ENCODE assay signal across 15 cellular contexts in genomic region chr5:72238712-72239445, GRCh38.
"Had no signal": no experiment of that assay in that cellular context is flagged by ENCODE, and none has a peak within 500 bp of the region (broad histone marks: within the 10 kb centered on the region; RNA-seq: fewer than 3 reads in every experiment).

No MANE protein-coding gene starts in this region.

- H3K9me3 Mint-ChIP-seq: activated naive CD8-positive, alpha-beta T cell treated with anti-CD3 and anti-CD28 coated beads, Interleukin-2, amount 50 U/mL, for 24 hours; stimulated activated memory B cell treated with anti-CD40 and anti-IgM and Interleukin-4, amounts not matched to agents 10 μg/mL and 1 μg/mL and 100 μg/mL, for 72 hours; T-cell had no signal

- H3K9me3 ChIP-seq: tibial nerve, uterus had no signal

- H3K4me3 Mint-ChIP-seq: activated naive CD8-positive, alpha-beta T cell treated with anti-CD3 and anti-CD28 coated beads, Interleukin-2, amount 50 U/mL, for 24 hours; stimulated activated memory B cell treated with anti-CD40 and anti-IgM and Interleukin-4, amounts not matched to agents 10 μg/mL and 1 μg/mL and 100 μg/mL, for 72 hours; T-cell had no signal

- DNase-seq: activated naive CD4-positive, alpha-beta T cell; activated naive CD8-positive, alpha-beta T cell treated with anti-CD3 and anti-CD28 coated beads, Interleukin-2, amount 50 U/mL, for 24 hours; activated T-cell treated with anti-CD3 and anti-CD28 coated beads for 4 hours; aorta; hippocampal formation; left colon; midbrain; retina; stimulated activated CD4-positive, alpha-beta T cell treated with anti-CD3 and anti-CD28 coated beads, Interleukin-2, amount 100 ng/mL, for 48 hours; T-cell; T-helper 9 cell; uterus had no signal

- H3K27ac Mint-ChIP-seq: activated naive CD8-positive, alpha-beta T cell treated with anti-CD3 and anti-CD28 coated beads, Interleukin-2, amount 50 U/mL, for 24 hours; stimulated activated memory B cell treated with anti-CD40 and anti-IgM and Interleukin-4, amounts not matched to agents 10 μg/mL and 1 μg/mL and 100 μg/mL, for 72 hours; T-cell had no signal

- H3K27me3 Mint-ChIP-seq: activated naive CD8-positive, alpha-beta T cell treated with anti-CD3 and anti-CD28 coated beads, Interleukin-2, amount 50 U/mL, for 24 hours; stimulated activated memory B cell treated with anti-CD40 and anti-IgM and Interleukin-4, amounts not matched to agents 10 μg/mL and 1 μg/mL and 100 μg/mL, for 72 hours; T-cell had no signal

- H3K27ac ChIP-seq: tibial nerve, uterus had no signal

- H3K27me3 ChIP-seq: tibial nerve, uterus had no signal

- H3K36me3 ChIP-seq: uterus had no signal

- H3K4me3 ChIP-seq: lung, tibial nerve, uterus had no signal
